Comparison of ENCODE assay signal across 15 cellular contexts in the genomic region with DNA sequence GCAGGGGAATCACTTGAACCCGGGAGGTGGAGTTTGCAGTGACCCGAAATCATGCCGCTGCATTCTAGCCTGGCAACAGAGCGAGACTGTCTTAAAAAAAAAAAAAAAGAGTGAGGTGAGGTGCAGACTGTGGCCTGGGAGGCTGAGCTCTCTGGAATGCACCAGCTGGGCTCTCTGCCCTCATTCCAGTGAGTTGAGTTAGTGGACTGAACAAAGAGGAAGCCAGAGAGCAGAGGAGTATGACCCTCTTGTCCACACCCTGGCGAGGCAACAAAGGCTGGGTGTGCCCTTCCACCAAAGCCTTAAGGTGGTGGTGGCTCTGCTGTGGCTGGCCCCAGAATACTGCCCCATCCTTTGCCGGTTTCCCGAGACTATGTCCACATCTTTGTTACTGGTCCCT.
DNase-seq lines count a peak whose midpoint lies in the region; ATAC-seq and TF ChIP-seq lines count a peak whose summit lies in the region.
"Had no signal": no experiment of that assay in that cellular context is flagged by ENCODE, and none has a peak within 500 bp of the region (broad histone marks: within the 10 kb centered on the region; RNA-seq: fewer than 3 reads in every experiment).

No MANE protein-coding gene starts in this region.

- TF ChIP-seq CTCF in upper lobe of right lung (IDR thresholded peaks at IDR 0.05) = no peak

- H3K4me1 Mint-ChIP-seq in activated CD4-positive, alpha-beta T cell treated with anti-CD3 and anti-CD28 coated beads, Interleukin-2, amount 10 ng/mL, durations not matched to agents 24 days and 14 days = no peaks in the 10 kb centered on the region
- H3K4me1 Mint-ChIP-seq: natural killer cell had no signal

- H3K36me3 ChIP-seq in upper lobe of right lung = no peaks in the 10 kb centered on the region
- H3K36me3 ChIP-seq: right lobe of liver had no signal

- no peaks in the 10 kb centered on the region for H3K9me3 ChIP-seq in upper lobe of right lung
- H3K9me3 ChIP-seq: right lobe of liver had no signal

- no peaks in the 10 kb centered on the region for H3K4me1 ChIP-seq in upper lobe of right lung
- H3K4me1 ChIP-seq: right lobe of liver had no signal

- H3K36me3 Mint-ChIP-seq in activated CD4-positive, alpha-beta T cell treated with anti-CD3 and anti-CD28 coated beads, Interleukin-2, amount 10 ng/mL, durations not matched to agents 24 days and 14 days (ENCODE audit: low read depth) = no peaks in the 10 kb centered on the region
- H3K36me3 Mint-ChIP-seq: natural killer cell had no signal

- peaks cover 13% of the 10 kb centered on the region for H3K27me3 Mint-ChIP-seq in activated CD4-positive, alpha-beta T cell treated with anti-CD3 and anti-CD28 coated beads, Interleukin-2, amount 10 ng/mL, durations not matched to agents 24 days and 14 days
- H3K27me3 Mint-ChIP-seq: stimulated activated naive CD8-positive, alpha-beta T cell treated with anti-CD3 and anti-CD28 coated beads, Interleukin-15, Interleukin-2, amounts not matched to agents 100 ng/mL and 50 ng/mL, for 24 hours had no signal

- no peak overlapping the region for H3K4me3 Mint-ChIP-seq in activated CD4-positive, alpha-beta T cell treated with anti-CD3 and anti-CD28 coated beads, Interleukin-2, amount 10 ng/mL, durations not matched to agents 24 days and 14 days
- H3K4me3 Mint-ChIP-seq: natural killer cell; stimulated activated naive CD8-positive, alpha-beta T cell treated with anti-CD3 and anti-CD28 coated beads, Interleukin-15, Interleukin-2, amounts not matched to agents 100 ng/mL and 50 ng/mL, for 24 hours had no signal

- H3K9me3 Mint-ChIP-seq in activated CD4-positive, alpha-beta T cell treated with anti-CD3 and anti-CD28 coated beads, Interleukin-2, amount 10 ng/mL, durations not matched to agents 24 days and 14 days = no peaks in the 10 kb centered on the region
- H3K9me3 Mint-ChIP-seq: natural killer cell; stimulated activated naive CD8-positive, alpha-beta T cell treated with anti-CD3 and anti-CD28 coated beads, Interleukin-15, Interleukin-2, amounts not matched to agents 100 ng/mL and 50 ng/mL, for 24 hours had no signal

- intact Hi-C loops in activated CD4-positive, alpha-beta T cell treated with anti-CD3 and anti-CD28 coated beads, Interleukin-2, amount 10 ng/mL, durations not matched to agents 24 days and 14 days (cut with micrococcal nuclease) = no loop called here
- intact Hi-C loops in upper lobe of right lung (cut with DNase I) = no loop called here

- DNase-seq in activated CD4-positive, alpha-beta T cell treated with anti-CD3 and anti-CD28 coated beads, Interleukin-2, amount 10 ng/mL, durations not matched to agents 24 days and 14 days = peak; percentile 37
- DNase-seq in activated CD4-positive, alpha-beta T cell treated with anti-CD3 and anti-CD28 coated beads for 1 hour = no peak
- DNase-seq in astrocyte of the hippocampus (ENCODE audit: low read depth, low spot score) (peak; percentile 89), islet precursor cell (peak; percentile 85), upper lobe of right lung (no peak), caudate nucleus (lab: John Stamatoyannopoulos, UW) (no peak)
- DNase-seq: cortex of kidney, natural killer cell, NCI-H1092 treated with DMSO at 0.1 percent for 48 hours, OCI-M1, right lobe of liver had no signal

- no peaks in the 10 kb centered on the region for H3K27me3 ChIP-seq in upper lobe of right lung
- H3K27me3 ChIP-seq: right lobe of liver had no signal

- H3K4me3 ChIP-seq in upper lobe of right lung = no peak overlapping the region
- H3K4me3 ChIP-seq: right lobe of liver had no signal

- H3K27ac Mint-ChIP-seq in activated CD4-positive, alpha-beta T cell treated with anti-CD3 and anti-CD28 coated beads, Interleukin-2, amount 10 ng/mL, durations not matched to agents 24 days and 14 days = no peak overlapping the region
- H3K27ac Mint-ChIP-seq: natural killer cell; stimulated activated naive CD8-positive, alpha-beta T cell treated with anti-CD3 and anti-CD28 coated beads, Interleukin-15, Interleukin-2, amounts not matched to agents 100 ng/mL and 50 ng/mL, for 24 hours had no signal

- no peak overlapping the region for H3K27ac ChIP-seq in upper lobe of right lung
- no peak overlapping the region for H3K27ac ChIP-seq in caudate nucleus (ENCODE audit: low read depth, low read length)
- H3K27ac ChIP-seq: 22Rv1, right lobe of liver had no signal

- ATAC-seq in upper lobe of right lung (peak; percentile 93), HG03521 (IDR thresholded peaks at IDR 0.05; ENCODE audit: unreplicated experiment) (no peak), SK-N-SH treated with all-trans-retinoic acid at 6 μM for 48 hours (no peak)
- ATAC-seq: natural killer cell, right lobe of liver had no signal

TF ChIP-seq in SK-N-SH treated with all-trans-retinoic acid at 6 μM for 48 hours, 23 proteins besides CTCF, POLR2A, EP300 and RAD21:
- TF ChIP-seq ESRRG (CRISPR knock-in tag; IDR thresholded peaks at IDR 0.05) (no peak), ZC3H10 (CRISPR knock-in tag; IDR thresholded peaks at IDR 0.05) (no peak), SNAI2 (CRISPR knock-in tag; IDR thresholded peaks at IDR 0.05) (no peak), ZNF8 (CRISPR knock-in tag; IDR thresholded peaks at IDR 0.05) (no peak), OSR1 (CRISPR knock-in tag; IDR thresholded peaks at IDR 0.05) (no peak), RARB (CRISPR knock-in tag; IDR thresholded peaks at IDR 0.05) (no peak), CSRNP3 (CRISPR knock-in tag; IDR thresholded peaks at IDR 0.05) (no peak), ZFP30 (CRISPR knock-in tag; IDR thresholded peaks at IDR 0.05) (no peak), ISL1 (CRISPR knock-in tag; IDR thresholded peaks at IDR 0.05) (no peak), ZNF70 (CRISPR knock-in tag; IDR thresholded peaks at IDR 0.05) (no peak), ARNTL (CRISPR knock-in tag; IDR thresholded peaks at IDR 0.05; ENCODE audit: borderline replicate concordance, low read depth) (no peak), BACH2 (CRISPR knock-in tag; IDR thresholded peaks at IDR 0.05; ENCODE audit: borderline replicate concordance) (no peak), PATZ1 (CRISPR knock-in tag; IDR thresholded peaks at IDR 0.05; ENCODE audit: borderline replicate concordance) (no peak)
- TF ChIP-seq, protein P1, sequence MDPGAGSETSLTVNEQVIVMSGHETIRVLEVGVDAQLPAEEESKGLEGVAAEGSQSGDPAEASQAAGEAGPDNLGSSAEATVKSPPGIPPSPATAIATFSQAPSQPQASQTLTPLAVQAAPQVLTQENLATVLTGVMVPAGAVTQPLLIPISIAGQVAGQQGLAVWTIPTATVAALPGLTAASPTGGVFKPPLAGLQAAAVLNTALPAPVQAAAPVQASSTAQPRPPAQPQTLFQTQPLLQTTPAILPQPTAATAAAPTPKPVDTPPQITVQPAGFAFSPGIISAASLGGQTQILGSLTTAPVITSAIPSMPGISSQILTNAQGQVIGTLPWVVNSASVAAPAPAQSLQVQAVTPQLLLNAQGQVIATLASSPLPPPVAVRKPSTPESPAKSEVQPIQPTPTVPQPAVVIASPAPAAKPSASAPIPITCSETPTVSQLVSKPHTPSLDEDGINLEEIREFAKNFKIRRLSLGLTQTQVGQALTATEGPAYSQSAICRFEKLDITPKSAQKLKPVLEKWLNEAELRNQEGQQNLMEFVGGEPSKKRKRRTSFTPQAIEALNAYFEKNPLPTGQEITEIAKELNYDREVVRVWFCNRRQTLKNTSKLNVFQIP (CRISPR knock-in tag; IDR thresholded peaks at IDR 0.05; ENCODE audit: borderline replicate concordance, low read depth) = no peak
- TF ChIP-seq, protein P2, sequence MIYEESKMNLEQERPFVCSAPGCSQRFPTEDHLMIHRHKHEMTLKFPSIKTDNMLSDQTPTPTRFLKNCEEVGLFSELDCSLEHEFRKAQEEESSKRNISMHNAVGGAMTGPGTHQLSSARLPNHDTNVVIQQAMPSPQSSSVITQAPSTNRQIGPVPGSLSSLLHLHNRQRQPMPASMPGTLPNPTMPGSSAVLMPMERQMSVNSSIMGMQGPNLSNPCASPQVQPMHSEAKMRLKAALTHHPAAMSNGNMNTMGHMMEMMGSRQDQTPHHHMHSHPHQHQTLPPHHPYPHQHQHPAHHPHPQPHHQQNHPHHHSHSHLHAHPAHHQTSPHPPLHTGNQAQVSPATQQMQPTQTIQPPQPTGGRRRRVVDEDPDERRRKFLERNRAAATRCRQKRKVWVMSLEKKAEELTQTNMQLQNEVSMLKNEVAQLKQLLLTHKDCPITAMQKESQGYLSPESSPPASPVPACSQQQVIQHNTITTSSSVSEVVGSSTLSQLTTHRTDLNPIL (CRISPR knock-in tag; IDR thresholded peaks at IDR 0.05; ENCODE audit: low read depth) = no peak

Comparison
In these comparisons a context has a peak if more than half of its experiments do, and no peak if none do; other contexts are left out.
1. DNase-seq: peak in activated CD4-positive, alpha-beta T cell treated with anti-CD3 and anti-CD28 coated beads, Interleukin-2, amount 10 ng/mL, durations not matched to agents 24 days and 14 days (single experiment), astrocyte of the hippocampus (single experiment) and islet precursor cell (single experiment); none in activated CD4-positive, alpha-beta T cell treated with anti-CD3 and anti-CD28 coated beads for 1 hour (single experiment), upper lobe of right lung (single experiment) and caudate nucleus (0 of 61).